ENCODE assay signal across 25 cellular contexts in genomic region chr1:226487921-226488320, GRCh38.
DNase-seq lines count a peak whose midpoint lies in the region; ATAC-seq, FAIRE-seq and TF ChIP-seq lines count a peak whose summit lies in the region.
"Had no signal": no experiment of that assay in that cellular context is flagged by ENCODE, and none has a peak within 500 bp of the region (broad histone marks: within the 10 kb centered on the region; RNA-seq: fewer than 3 reads in every experiment).

No MANE protein-coding gene starts in this region.

- H3K9me3 ChIP-seq in PC-9 (ENCODE audit: insufficient read depth, low read depth) (no peaks in the 10 kb centered on the region), pancreas (no peaks in the 10 kb centered on the region), mesenchymal stem cell (ENCODE audit: control insufficient read depth, low read length) (peaks cover 4% of the 10 kb centered on the region)
- H3K9me3 ChIP-seq: adrenal gland, colonic mucosa, spleen had no signal

- H2BK5ac ChIP-seq in mesenchymal stem cell (ENCODE audit: low read depth, low read length, poor library complexity, severe bottlenecking) = no peak overlapping the region

- peaks cover 16% of the 10 kb centered on the region for H3K4me1 ChIP-seq in PC-9 (replicated peaks; ENCODE audit: insufficient read depth)
- no peaks in the 10 kb centered on the region for H3K4me1 ChIP-seq in pancreas
- H3K4me1 ChIP-seq in mesenchymal stem cell (ENCODE audit: control insufficient read depth, insufficient read depth, low read depth, low read length) = no peaks in the 10 kb centered on the region
- H3K4me1 ChIP-seq: adrenal gland, colonic mucosa, heart left ventricle, spleen had no signal

- no peak for FAIRE-seq in pancreas (lab: Jason Lieb, UNC)
- FAIRE-seq: D721Med, TTC549 had no signal

- H3K79me2 ChIP-seq in PC-9 (ENCODE audit: low read depth) = no peaks in the 10 kb centered on the region

- H3F3A ChIP-seq in PC-9 (ENCODE audit: insufficient read depth, low read depth) = no peaks in the 10 kb centered on the region

- CTCF ChIA-PET in PC-9 (lab: Charles Lee) = no interaction called here

- no peak overlapping the region for H2BK120ac ChIP-seq in mesenchymal stem cell (ENCODE audit: low read depth, low read length)

- H3K4me2 ChIP-seq in PC-9 (0 out of 2 replicates have a peak overlapping the region, but pooled peaks have one; percentile 25), mesenchymal stem cell (ENCODE audit: low read length, poor library complexity, severe bottlenecking) (no peak overlapping the region)

- DNase-seq in EL (peak; percentile 28), PC-9 (peak in 1 of 2 experiments; percentile 55), fibroblast of the aortic adventitia (ENCODE audit: low read depth) (peak; percentile 5), pancreas (peak in 3 of 6 donors; percentile 29 to 53 (median 46)), mesenchymal stem cell (no peak)
- DNase-seq in activated CD8-positive, alpha-beta memory T cell treated with anti-CD3 and anti-CD28 coated beads, Interleukin-2, amount 50 U/mL, for 4 hours = no peak
- DNase-seq: activated CD4-positive, CD25-positive, alpha-beta regulatory T cell treated with anti-CD3 and anti-CD28 coated beads, Interleukin-2, amount 50 U/mL, for 72 hours; activated CD8-positive, alpha-beta T cell treated with anti-CD3 and anti-CD28 coated beads, Interleukin-2, amount 10 ng/mL, durations not matched to agents 7 days and 5 days; activated T-cell treated with anti-CD3 and anti-CD28 coated beads, Interleukin-2, amount 50 U/mL, for 1 hour; adrenal gland; colonic mucosa; endodermal cell; heart left ventricle; NCI-H1694 treated with DMSO at 0.1 percent for 48 hours; NCI-H774; SIG-M5; spleen; stimulated activated CD4-positive, alpha-beta T cell treated with anti-CD3 and anti-CD28 coated beads, Interleukin-4, amount 100 ng/mL, for 1 hour; stimulated activated naive CD8-positive, alpha-beta T cell treated with anti-CD3 and anti-CD28 coated beads, Interleukin-15, Interleukin-2, amounts not matched to agents 100 U/mL and 50 U/mL, for 24 hours had no signal

- TF ChIP-seq POLR2A in GM18505 (IDR thresholded peaks at IDR 0.05; ENCODE audit: borderline replicate concordance, extremely low read depth, insufficient read depth, insufficient read length) = no peak

- no peaks in the 10 kb centered on the region for H4K20me1 ChIP-seq in PC-9 (ENCODE audit: insufficient read depth)

- intact Hi-C loops in PC-9 (cut with micrococcal nuclease; ENCODE audit: unreplicated experiment) = no loop called here
- intact Hi-C loops in pancreas (cut with DNase I) = no loop called here

- ATAC-seq in pancreas = peak; percentile 77 to 97 (median 84)
- ATAC-seq in GM18505 (IDR thresholded peaks at IDR 0.05; ENCODE audit: unreplicated experiment) = no peak
- no peak for ATAC-seq in HG03039 (IDR thresholded peaks at IDR 0.05; ENCODE audit: unreplicated experiment)
- ATAC-seq: activated CD8-positive, alpha-beta T cell treated with anti-CD3 and anti-CD28 coated beads, Interleukin-2, amount 10 ng/mL, durations not matched to agents 7 days and 5 days; heart left ventricle; stimulated activated naive CD8-positive, alpha-beta T cell treated with anti-CD3 and anti-CD28 coated beads, Interleukin-15, Interleukin-2, amounts not matched to agents 100 U/mL and 50 U/mL, for 24 hours had no signal

- no peaks in the 10 kb centered on the region for H3K9me2 ChIP-seq in PC-9 (ENCODE audit: insufficient read depth)

- H3K27me3 ChIP-seq in PC-9 (ENCODE audit: insufficient read depth, low read depth) (peaks cover 38% of the 10 kb centered on the region), pancreas (no peaks in the 10 kb centered on the region), mesenchymal stem cell (ENCODE audit: control insufficient read depth in 1 of 2, insufficient read depth in 1 of 2, low read length in 2 of 2) (peaks cover 58 to 71% of the 10 kb centered on the region in 2 experiments)

- WGBS in pancreas, 2 donors = 19 to 36% methylated on average over 2 of the region's 2 CpGs
- 57% methylated on average over 2 of the region's 2 CpGs for WGBS in mesenchymal stem cell

- no peak overlapping the region for H4K8ac ChIP-seq in mesenchymal stem cell (ENCODE audit: low read length)

- H3K9ac ChIP-seq in mesenchymal stem cell (ENCODE audit: low read length) = no peak overlapping the region

- H3K14ac ChIP-seq in mesenchymal stem cell (ENCODE audit: low read length in 2 of 2) = peak overlapping the region in 1 of 2 experiments; percentile 14

- H3K27ac ChIP-seq in PC-9 (no peak overlapping the region), pancreas (no peak overlapping the region), mesenchymal stem cell (ENCODE audit: low read length, poor library complexity, severe bottlenecking) (no peak overlapping the region)
- H3K27ac ChIP-seq: adrenal gland, C4-2B, colonic mucosa, heart left ventricle, spleen had no signal

- no peak overlapping the region for H3K4me3 ChIP-seq in PC-9
- no peak overlapping the region for H3K4me3 ChIP-seq in fibroblast of the aortic adventitia (ENCODE audit: low read depth, low read length)
- no peak overlapping the region for H3K4me3 ChIP-seq in pancreas
- no peak overlapping the region for H3K4me3 ChIP-seq in mesenchymal stem cell (ENCODE audit: insufficient read depth in 1 of 2, low read depth in 1 of 2, low read length in 2 of 2)
- H3K4me3 ChIP-seq: adrenal gland, colonic mucosa, heart left ventricle, lung, spleen had no signal

- TF ChIP-seq CTCF in PC-9 (conservative IDR thresholded peaks at IDR 0.05) (no peak), fibroblast of the aortic adventitia (IDR thresholded peaks at IDR 0.05; ENCODE audit: insufficient read depth, low read length) (no peak), pancreas (IDR thresholded peaks at IDR 0.05) (no peak)

- no peaks in the 10 kb centered on the region for H3K79me1 ChIP-seq in mesenchymal stem cell (replicated peaks; ENCODE audit: low read length, poor library complexity, severe bottlenecking)

- H2AFZ ChIP-seq in PC-9 (no peak overlapping the region), mesenchymal stem cell (ENCODE audit: low read depth, low read length) (no peak overlapping the region)

- no peak overlapping the region for H2AK5ac ChIP-seq in mesenchymal stem cell (ENCODE audit: low read length, severe bottlenecking)

- POLR2A ChIA-PET in PC-9 (lab: Charles Lee; ENCODE audit: unreplicated experiment) = no interaction called here

- no peak overlapping the region for H3K18ac ChIP-seq in mesenchymal stem cell (ENCODE audit: low read depth in 1 of 2, low read length in 2 of 2)

- H4K91ac ChIP-seq in mesenchymal stem cell (ENCODE audit: low read length) = no peak overlapping the region

- no TSS peak for BruUV-seq in PC-9 (replicated peaks; lab: Mats Ljungman, UMichigan)

- no peak overlapping the region for H3K4ac ChIP-seq in mesenchymal stem cell (ENCODE audit: low read depth in 1 of 2, low read length in 2 of 2)

- no peak overlapping the region for H2BK15ac ChIP-seq in mesenchymal stem cell (ENCODE audit: low read depth, poor library complexity, severe bottlenecking)

- H3K23ac ChIP-seq in mesenchymal stem cell (ENCODE audit: low read length in 2 of 2) = no peak overlapping the region

- H3K36me3 ChIP-seq in PC-9 (ENCODE audit: low read depth) (no peaks in the 10 kb centered on the region), pancreas (no peaks in the 10 kb centered on the region), mesenchymal stem cell (ENCODE audit: control insufficient read depth in 1 of 2, insufficient read depth in 2 of 2, low read depth in 1 of 2, low read length in 2 of 2) (no peaks in the 10 kb centered on the region)
- H3K36me3 ChIP-seq: adrenal gland, colonic mucosa, heart left ventricle, spleen had no signal

- no peak overlapping the region for H2BK12ac ChIP-seq in mesenchymal stem cell (ENCODE audit: low read length in 2 of 2)

Comparison
In these comparisons a context has a peak if more than half of its experiments do, and no peak if none do; other contexts are left out.
1. DNase-seq: peak in EL (single experiment) and fibroblast of the aortic adventitia (single experiment); none in activated CD8-positive, alpha-beta memory T cell treated with anti-CD3 and anti-CD28 coated beads, Interleukin-2, amount 50 U/mL, for 4 hours (single experiment) and mesenchymal stem cell (single experiment).
2. ATAC-seq: peak in pancreas (4 of 4); none in GM18505 (single experiment) and HG03039 (single experiment).